In the genomic region with DNA sequence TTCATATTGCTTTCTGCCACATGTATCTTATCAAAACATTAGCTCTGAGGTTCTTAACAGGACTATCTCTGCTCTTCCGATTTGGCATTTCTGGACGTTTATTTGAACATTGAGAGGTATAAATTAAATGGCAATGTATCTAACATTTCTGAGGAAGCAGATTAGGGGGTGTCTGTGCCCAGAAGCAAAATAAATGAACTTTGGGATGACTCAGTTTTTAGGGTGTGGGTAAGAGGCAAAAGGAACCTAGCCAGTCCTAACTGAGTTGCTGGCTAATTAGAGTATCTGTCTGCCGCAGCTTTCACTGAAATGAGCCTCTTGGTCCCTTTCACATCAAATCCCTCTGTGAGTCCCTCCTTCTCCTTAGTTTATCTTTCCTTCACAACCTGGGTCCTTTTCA, we compare ENCODE assay signal across 1 cellular context.
TF ChIP-seq lines count a peak whose summit lies in the region.

No MANE protein-coding gene starts in this region.

TF ChIP-seq in GM23338, 12 proteins besides CTCF, POLR2A, EP300 and RAD21 (continued from another document):
- TF ChIP-seq ZNF462 (CRISPR knock-in tag; IDR thresholded peaks at IDR 0.05) (no peak), EZH2 (IDR thresholded peaks at IDR 0.05; ENCODE audit: low read depth, unreplicated experiment) (no peak), STAT1 (IDR thresholded peaks at IDR 0.05; ENCODE audit: unreplicated experiment) (no peak)
- TF ChIP-seq, protein P1, sequence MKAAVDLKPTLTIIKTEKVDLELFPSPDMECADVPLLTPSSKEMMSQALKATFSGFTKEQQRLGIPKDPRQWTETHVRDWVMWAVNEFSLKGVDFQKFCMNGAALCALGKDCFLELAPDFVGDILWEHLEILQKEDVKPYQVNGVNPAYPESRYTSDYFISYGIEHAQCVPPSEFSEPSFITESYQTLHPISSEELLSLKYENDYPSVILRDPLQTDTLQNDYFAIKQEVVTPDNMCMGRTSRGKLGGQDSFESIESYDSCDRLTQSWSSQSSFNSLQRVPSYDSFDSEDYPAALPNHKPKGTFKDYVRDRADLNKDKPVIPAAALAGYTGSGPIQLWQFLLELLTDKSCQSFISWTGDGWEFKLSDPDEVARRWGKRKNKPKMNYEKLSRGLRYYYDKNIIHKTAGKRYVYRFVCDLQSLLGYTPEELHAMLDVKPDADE (IDR thresholded peaks at IDR 0.05), result no peak
